Comparison of ENCODE assay signal across 1 cellular context in the genomic region with DNA sequence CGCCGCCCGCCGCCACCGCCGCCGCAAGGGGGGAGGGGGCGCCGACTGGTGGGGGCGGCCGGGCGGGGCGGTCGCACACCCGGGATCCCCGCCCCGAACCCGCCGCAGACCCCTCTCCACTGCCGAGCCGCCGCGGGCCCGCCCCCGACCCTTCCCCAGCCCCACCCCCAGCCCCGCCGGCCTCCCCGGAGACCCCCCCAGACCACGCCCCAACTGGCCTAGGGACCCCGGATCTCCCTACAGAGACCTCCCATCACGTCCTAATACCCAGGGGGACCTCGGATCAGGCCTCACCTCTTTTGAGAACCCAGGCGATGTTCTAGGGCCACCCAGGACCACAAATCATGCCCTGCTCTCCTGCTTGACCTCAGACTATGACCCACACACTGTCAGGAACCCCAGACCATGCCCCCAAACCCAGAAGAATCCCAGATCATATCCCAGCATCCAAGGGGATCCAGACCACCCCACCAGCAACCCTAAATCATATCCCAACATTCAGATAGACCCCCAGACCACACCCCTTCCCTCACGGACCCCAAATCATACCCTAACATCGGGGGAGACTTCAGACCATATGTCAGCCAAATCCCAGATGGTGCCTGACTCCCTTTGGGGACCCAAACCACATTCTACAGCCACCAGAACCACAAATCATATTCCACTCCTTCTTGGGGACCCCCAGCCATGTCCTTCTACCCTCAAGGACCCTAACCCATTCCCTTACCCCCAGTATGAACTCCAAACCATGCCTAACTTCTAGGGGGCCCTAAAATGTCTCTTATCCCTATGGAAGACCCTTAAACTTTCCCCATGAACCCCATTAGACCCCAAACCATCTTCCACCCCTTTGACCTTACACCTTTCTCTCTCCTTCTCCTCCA.
TF ChIP-seq lines count a peak whose summit lies in the region.

No MANE protein-coding gene starts in this region.

TF ChIP-seq in K562, 482 proteins besides CTCF, POLR2A, EP300 and RAD21 (continued from another document):
- TF ChIP-seq, protein P1, sequence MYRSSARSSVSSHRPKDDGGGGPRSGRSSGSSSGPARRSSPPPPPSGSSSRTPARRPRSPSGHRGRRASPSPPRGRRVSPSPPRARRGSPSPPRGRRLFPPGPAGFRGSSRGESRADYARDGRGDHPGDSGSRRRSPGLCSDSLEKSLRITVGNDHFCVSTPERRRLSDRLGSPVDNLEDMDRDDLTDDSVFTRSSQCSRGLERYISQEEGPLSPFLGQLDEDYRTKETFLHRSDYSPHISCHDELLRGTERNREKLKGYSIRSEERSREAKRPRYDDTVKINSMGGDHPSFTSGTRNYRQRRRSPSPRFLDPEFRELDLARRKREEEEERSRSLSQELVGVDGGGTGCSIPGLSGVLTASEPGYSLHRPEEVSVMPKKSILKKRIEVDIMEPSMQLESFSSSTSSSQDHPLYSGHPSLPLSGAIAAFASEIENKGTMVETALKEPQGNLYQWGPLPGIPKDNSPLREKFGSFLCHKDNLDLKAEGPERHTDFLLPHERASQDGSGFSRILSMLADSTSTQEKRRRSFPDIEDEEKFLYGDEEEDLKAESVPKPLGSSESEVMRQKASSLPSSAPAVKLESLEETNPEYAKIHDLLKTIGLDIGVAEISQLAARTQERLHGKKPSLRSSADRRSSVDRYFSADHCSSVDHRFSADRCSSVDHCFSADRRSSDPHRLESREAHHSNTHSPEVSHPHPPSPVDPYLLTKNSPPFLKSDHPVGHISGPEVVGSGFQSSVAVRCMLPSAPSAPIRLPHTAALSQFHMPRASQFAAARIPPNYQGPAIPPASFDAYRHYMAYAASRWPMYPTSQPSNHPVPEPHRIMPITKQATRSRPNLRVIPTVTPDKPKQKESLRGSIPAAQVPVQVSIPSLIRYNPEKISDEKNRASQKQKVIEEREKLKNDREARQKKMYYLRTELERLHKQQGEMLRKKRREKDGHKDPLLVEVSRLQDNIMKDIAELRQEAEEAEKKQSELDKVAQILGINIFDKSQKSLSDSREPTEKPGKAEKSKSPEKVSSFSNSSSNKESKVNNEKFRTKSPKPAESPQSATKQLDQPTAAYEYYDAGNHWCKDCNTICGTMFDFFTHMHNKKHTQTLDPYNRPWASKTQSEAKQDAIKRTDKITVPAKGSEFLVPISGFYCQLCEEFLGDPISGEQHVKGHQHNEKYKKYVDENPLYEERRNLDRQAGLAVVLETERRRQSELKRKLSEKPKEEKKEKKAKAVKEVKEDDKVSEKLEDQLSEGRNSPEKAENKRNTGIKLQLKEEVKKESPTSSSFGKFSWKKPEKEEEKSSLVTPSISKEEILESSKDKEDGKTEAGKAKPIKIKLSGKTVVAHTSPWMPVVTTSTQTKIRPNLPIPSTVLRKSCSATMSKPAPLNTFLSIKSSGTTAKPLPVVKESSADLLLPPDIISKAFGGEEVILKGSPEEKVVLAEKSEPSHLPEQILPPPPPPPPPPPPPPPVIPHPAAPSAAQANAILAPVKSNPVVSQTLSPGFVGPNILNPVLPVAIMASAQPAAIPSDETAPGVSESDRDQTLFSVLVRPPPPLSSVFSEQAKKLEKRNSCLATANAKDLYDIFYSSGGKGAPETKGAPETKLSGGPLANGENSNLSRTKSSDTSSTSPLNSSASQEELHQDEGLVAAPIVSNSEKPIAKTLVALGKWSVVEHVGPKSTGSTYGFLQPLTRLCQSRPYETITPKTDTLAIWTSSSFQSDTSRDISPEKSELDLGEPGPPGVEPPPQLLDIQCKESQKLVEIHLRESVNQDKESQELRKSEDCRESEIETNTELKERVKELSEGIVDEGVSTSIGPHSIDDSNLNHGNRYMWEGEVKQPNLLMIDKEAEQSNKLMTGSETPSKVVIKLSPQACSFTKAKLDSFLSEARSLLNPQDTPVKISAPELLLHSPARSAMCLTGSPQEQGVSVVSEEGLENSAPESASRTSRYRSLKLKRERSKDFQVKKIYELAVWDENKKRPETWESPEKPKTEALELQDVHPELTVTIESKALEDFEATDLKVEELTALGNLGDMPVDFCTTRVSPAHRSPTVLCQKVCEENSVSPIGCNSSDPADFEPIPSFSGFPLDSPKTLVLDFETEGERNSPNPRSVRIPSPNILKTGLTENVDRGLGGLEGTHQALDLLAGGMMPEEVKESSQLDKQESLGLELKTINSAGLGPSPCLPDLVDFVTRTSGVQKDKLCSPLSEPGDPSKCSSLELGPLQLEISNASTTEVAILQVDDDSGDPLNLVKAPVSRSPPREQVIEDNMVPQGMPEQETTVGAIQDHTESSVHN (IDR thresholded peaks at IDR 0.05; ENCODE audit: borderline replicate concordance in 1 of 2, low read depth in 1 of 2): no peak
